Comparison of ENCODE assay signal across 9 cellular contexts in the genomic region with DNA sequence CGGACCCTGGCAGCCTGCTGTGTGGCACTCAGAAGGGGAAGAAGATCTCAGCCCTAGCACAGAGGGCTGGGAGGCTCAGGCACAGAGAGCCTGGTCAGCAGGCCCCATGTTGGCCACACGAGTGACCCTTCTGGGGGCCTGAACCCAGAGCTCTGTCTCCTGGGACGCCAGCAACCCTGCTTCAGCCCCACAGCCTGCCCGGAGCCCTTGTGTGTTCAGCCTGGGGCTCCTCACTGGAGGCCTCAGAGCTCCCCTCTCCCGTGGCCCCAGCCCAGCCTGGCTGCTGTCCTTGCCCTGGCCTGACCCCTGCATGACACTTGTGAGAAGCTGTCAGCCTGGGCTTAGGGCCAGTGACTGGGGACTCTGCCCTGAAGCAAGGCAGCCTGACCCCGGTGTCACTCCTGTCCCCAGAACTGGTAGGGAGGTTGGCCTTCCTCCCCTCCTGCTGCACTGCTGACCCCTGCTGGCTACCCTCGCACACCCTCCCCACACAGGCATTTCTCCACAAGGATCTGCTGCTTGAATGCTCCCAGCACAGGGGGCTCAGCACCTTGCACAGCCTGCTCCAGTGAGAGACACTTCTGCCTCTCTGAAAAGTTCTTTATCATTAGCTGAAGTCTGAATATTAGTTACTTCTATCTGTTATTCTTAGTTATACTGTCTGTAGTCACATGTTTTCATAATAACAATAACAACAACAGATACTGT. TPM values are rescaled to one million over a fixed set of nuclear protein-coding genes. Genes with fewer than 3 reads are reported as not detected.
A peak's percentile ranks its signal among the peaks of the same experiment; 100 is the strongest.
DNase-seq lines count a peak whose midpoint lies in the region; ATAC-seq, FAIRE-seq and TF ChIP-seq lines count a peak whose summit lies in the region.
"Had no signal": no experiment of that assay in that cellular context is flagged by ENCODE, and none has a peak within 500 bp of the region (broad histone marks: within the 10 kb centered on the region; RNA-seq: fewer than 3 reads in every experiment).

No MANE protein-coding gene starts in this region.

- FAIRE-seq in HTR-8/SVneo (lab: Jason Lieb, UNC) = peak; percentile 95

- H3K27me3 ChIP-seq in ascending aorta = no peaks in the 10 kb centered on the region

- H3K36me3 ChIP-seq in ascending aorta = no peaks in the 10 kb centered on the region

- no peaks in the 10 kb centered on the region for H3K9me3 ChIP-seq in ascending aorta

- no peaks in the 10 kb centered on the region for H3K4me1 ChIP-seq in ascending aorta

- TF ChIP-seq CTCF in RWPE1 (conservative IDR thresholded peaks at IDR 0.05; ENCODE audit: low read depth) (peak; percentile 73), ascending aorta (IDR thresholded peaks at IDR 0.05) (peak in 2 of 3 experiments; percentile 7 to 14)

- CTCF ChIA-PET in RWPE1 (lab: Yijun Ruan, JAX) = interaction anchor here (0.6 to 4.8 kb wide), 13 partner anchors 9 to 265 kb away, joined by 3 to 46 read pairs (median 4); partner anchors contain the start of genes IP6K3 and UQCC2

- ATAC-seq in GM21619 (IDR thresholded peaks at IDR 0.05; ENCODE audit: unreplicated experiment) = no peak
- no peak for ATAC-seq in HG03342 (IDR thresholded peaks at IDR 0.05; ENCODE audit: unreplicated experiment)

- H3K27ac ChIP-seq in RWPE1 (peak overlapping the region; percentile 59), ascending aorta (no peak overlapping the region)
- H3K27ac ChIP-seq: SK-N-MC had no signal

- DNase-seq in DMS114 treated with DMSO at 0.1 percent for 48 hours (lab: John Stamatoyannopoulos, UW; ENCODE audit: unreplicated experiment) = peak; percentile 49
- peak; percentile 70 for DNase-seq in HTR-8/SVneo (ENCODE audit: insufficient read length, low spot score)
- DNase-seq in RWPE1 (ENCODE audit: low spot score) = peak; percentile 44
- no peak for DNase-seq in ascending aorta (ENCODE audit: low spot score in 2 of 2)
- DNase-seq in inferior parietal cortex (ENCODE audit: extremely low spot score) = peak; percentile 52
- DNase-seq in stimulated activated CD4-positive, alpha-beta T cell treated with anti-CD3 and anti-CD28 coated beads, Interleukin-2, amount 100 ng/mL, for 4 hours (ENCODE audit: low read depth) = peak; percentile 13

- intact Hi-C loops in ascending aorta (cut with DNase I) = no loop called here

- H3K4me3 ChIP-seq in ascending aorta = no peak overlapping the region
- H3K4me3 ChIP-seq: SK-N-MC had no signal

- POLR2A ChIA-PET in RWPE1 (lab: Yijun Ruan, JAX; ENCODE audit: low non-redundant PET) = no interaction called here

RNA-seq across cellular contexts. Expression of gene IP6K3, which starts 15.4 kb away (rescaled TPM):
- not detected for total RNA-seq in ascending aorta

RNA-seq across cellular contexts. Expression of gene LEMD2, which starts 26.9 kb away (rescaled TPM):
- total RNA-seq in ascending aorta = 104 TPM

RNA-seq across cellular contexts. Expression of gene MLN, which starts 41.7 kb away (rescaled TPM):
- total RNA-seq in ascending aorta = not detected

RNA-seq across cellular contexts. Expression of gene UQCC2, which starts 50.6 kb away (rescaled TPM):
- total RNA-seq in ascending aorta = 2.6 TPM

Comparison
In these comparisons a context has a peak if more than half of its experiments do, and no peak if none do; other contexts are left out.
1. DNase-seq: peak in DMS114 treated with DMSO at 0.1 percent for 48 hours (single experiment), HTR-8/SVneo (single experiment), RWPE1 (single experiment), inferior parietal cortex (single experiment) and stimulated activated CD4-positive, alpha-beta T cell treated with anti-CD3 and anti-CD28 coated beads, Interleukin-2, amount 100 ng/mL, for 4 hours (single experiment); none in ascending aorta (0 of 2).